ENCODE assay signal across 10 cellular contexts in the genomic region with DNA sequence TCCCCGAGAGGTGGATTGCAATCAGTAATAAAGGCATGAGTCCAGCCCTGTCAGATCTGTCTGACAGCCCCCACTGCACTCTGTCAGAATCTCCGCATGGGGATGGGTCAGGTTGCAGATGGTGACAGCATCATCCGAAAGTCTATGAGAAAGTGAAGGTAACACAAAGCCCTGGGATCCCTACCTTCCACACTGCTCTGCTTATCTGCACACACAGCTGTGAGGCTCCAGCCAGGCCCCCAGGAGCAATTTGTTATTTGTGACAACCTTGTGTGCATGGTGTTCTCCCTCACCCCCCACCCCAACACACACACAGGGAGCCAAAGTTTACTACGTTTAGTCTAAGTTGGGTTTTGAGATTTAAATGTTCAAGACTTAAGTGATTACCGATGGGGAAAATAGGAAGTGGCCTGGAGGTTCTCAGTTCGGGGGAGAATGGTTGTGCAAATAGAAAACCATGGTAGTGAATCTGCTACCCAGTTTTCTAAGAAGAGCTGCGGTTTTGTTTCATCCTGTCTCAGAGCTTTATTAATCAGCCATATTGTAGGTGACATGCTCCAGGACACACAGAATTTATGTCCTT.
DNase-seq lines count a peak whose midpoint lies in the region; ATAC-seq and TF ChIP-seq lines count a peak whose summit lies in the region.
"Had no signal": no experiment of that assay in that cellular context is flagged by ENCODE, and none has a peak within 500 bp of the region (broad histone marks: within the 10 kb centered on the region; RNA-seq: fewer than 3 reads in every experiment).

No MANE protein-coding gene starts in this region.

- no peaks in the 10 kb centered on the region for H3K9me3 ChIP-seq in OCI-LY7 (ENCODE audit: low read length)
- H3K9me3 ChIP-seq in neutrophil = no peaks in the 10 kb centered on the region

- H3K36me3 ChIP-seq in OCI-LY7 (ENCODE audit: insufficient read depth, low read length) (no peaks in the 10 kb centered on the region), neutrophil (no peaks in the 10 kb centered on the region)

- BruUV-seq in OCI-LY7 (replicated peaks; lab: Mats Ljungman, UMichigan) = no TSS peak

- intact Hi-C loops in activated CD4-positive, alpha-beta T cell treated with anti-CD3 and anti-CD28 coated beads for 36 hours (cut with DNase I, micrococcal nuclease) = loop anchor here (1.0 to 10.0 kb wide), 6 partner anchors 80 to 461 kb away; a partner anchor contains a TSS
- intact Hi-C loops in OCI-LY7 (cut with micrococcal nuclease; ENCODE audit: unreplicated experiment) = loop anchor here (5.0 to 10.0 kb wide), 4 partner anchors 101 to 459 kb away; a partner anchor contains a TSS

- peaks cover 15% of the 10 kb centered on the region for H3K4me1 ChIP-seq in OCI-LY7 (ENCODE audit: insufficient read depth, low read length, poor library complexity, severe bottlenecking)
- H3K4me1 ChIP-seq in neutrophil (ENCODE audit: control insufficient read depth in 1 of 2, insufficient read depth in 1 of 2, low read depth in 1 of 2, low read length in 1 of 2) = peaks cover 18 to 26% of the 10 kb centered on the region in 2 experiments

- no peaks in the 10 kb centered on the region for H3K9me2 ChIP-seq in OCI-LY7 (ENCODE audit: insufficient read depth, low read length)

- H3K36me3 Mint-ChIP-seq in activated CD4-positive, alpha-beta T cell treated with anti-CD3 and anti-CD28 coated beads for 36 hours (ENCODE audit: low read depth) = no peaks in the 10 kb centered on the region

- peaks cover 32% of the 10 kb centered on the region for H3K4me1 Mint-ChIP-seq in activated CD4-positive, alpha-beta T cell treated with anti-CD3 and anti-CD28 coated beads for 36 hours

- H3K79me2 ChIP-seq in OCI-LY7 (ENCODE audit: insufficient read depth, low read depth, low read length) = no peaks in the 10 kb centered on the region

- no peaks in the 10 kb centered on the region for H3K9me3 Mint-ChIP-seq in activated CD4-positive, alpha-beta T cell treated with anti-CD3 and anti-CD28 coated beads for 36 hours (ENCODE audit: low read depth)

- H3K4me3 ChIP-seq in OCI-LY7 (ENCODE audit: low read depth, low read length, poor library complexity, severe bottlenecking) (no peak overlapping the region), neutrophil (ENCODE audit: low read depth in 1 of 2, low read length in 1 of 2) (peak overlapping the region in 1 of 2 experiments; percentile 15)

- no peak overlapping the region for H3K4me3 Mint-ChIP-seq in activated CD4-positive, alpha-beta T cell treated with anti-CD3 and anti-CD28 coated beads for 36 hours

- no peaks in the 10 kb centered on the region for H3K27me3 ChIP-seq in neutrophil

- H3K27ac ChIP-seq in OCI-LY7 (ENCODE audit: low read depth, low read length, poor library complexity, severe bottlenecking) (no peak overlapping the region), neutrophil (peak overlapping the region; percentile 28)

- no peaks in the 10 kb centered on the region for H4K20me1 ChIP-seq in OCI-LY7 (ENCODE audit: insufficient read depth, low read length)

- POLR2A ChIA-PET in activated CD4-positive, alpha-beta T cell treated with anti-CD3 and anti-CD28 coated beads for 36 hours (lab: Charles Lee) = interaction anchor here (1.1 kb wide), 1 partner anchor 24 kb away, joined by 3 read pairs; no protein-coding TSS in a partner anchor
- POLR2A ChIA-PET in OCI-LY7 (lab: Charles Lee) = interaction anchor here (0.7 to 1.8 kb wide), 2 partner anchors 9 to 281 kb away, joined by 3 to 4 read pairs; no protein-coding TSS in a partner anchor

- H3K27ac Mint-ChIP-seq in activated CD4-positive, alpha-beta T cell treated with anti-CD3 and anti-CD28 coated beads for 36 hours = peak overlapping the region; percentile 65

- CTCF ChIA-PET in activated CD4-positive, alpha-beta T cell treated with anti-CD3 and anti-CD28 coated beads for 36 hours (lab: Charles Lee) = interaction anchor here (0.6 to 3.1 kb wide), 24 partner anchors 8 to 367 kb away, joined by 3 to 21 read pairs (median 6); no protein-coding TSS in a partner anchor
- CTCF ChIA-PET in OCI-LY7 (lab: Charles Lee; ENCODE audit: unreplicated experiment) = no interaction called here

- DNase-seq in activated CD4-positive, alpha-beta T cell treated with anti-CD3 and anti-CD28 coated beads for 36 hours = peak; percentile 44
- no peak for DNase-seq in activated CD4-positive, alpha-beta T cell treated with anti-CD3 and anti-CD28 coated beads for 4 hours
- DNase-seq in OCI-LY7 (ENCODE audit: low spot score) (peak; percentile 38), H4 (ENCODE audit: low spot score) (no peak), NCI-H2081 (lab: John Stamatoyannopoulos, UW) (no peak)
- DNase-seq in activated CD4-positive, CD25-positive, alpha-beta regulatory T cell (lab: John Stamatoyannopoulos, UW) = no peak
- DNase-seq: activated gamma-delta T cell, IMR-90 had no signal

- TF ChIP-seq CTCF in OCI-LY7 (conservative IDR thresholded peaks at IDR 0.05; ENCODE audit: low read length) (no peak), neutrophil (IDR thresholded peaks at IDR 0.05) (no peak)

- no peaks in the 10 kb centered on the region for H3K27me3 Mint-ChIP-seq in activated CD4-positive, alpha-beta T cell treated with anti-CD3 and anti-CD28 coated beads for 36 hours

- H2AFZ ChIP-seq in OCI-LY7 (ENCODE audit: low read length) = peak overlapping the region; percentile 35; the same call in 1 of the 2 replicates

- peak; percentile 72 for ATAC-seq in activated CD4-positive, alpha-beta T cell treated with anti-CD3 and anti-CD28 coated beads for 36 hours
- ATAC-seq in HG02763 (IDR thresholded peaks at IDR 0.05; ENCODE audit: unreplicated experiment) = peak; percentile 57

- peak overlapping the region; percentile 54 for H3K4me2 ChIP-seq in OCI-LY7 (ENCODE audit: low read length)

Comparison
In these comparisons a context has a peak if more than half of its experiments do, and no peak if none do; other contexts are left out.
1. DNase-seq: peak in activated CD4-positive, alpha-beta T cell treated with anti-CD3 and anti-CD28 coated beads for 36 hours (single experiment) and OCI-LY7 (single experiment); none in activated CD4-positive, alpha-beta T cell treated with anti-CD3 and anti-CD28 coated beads for 4 hours (0 of 2), H4 (single experiment), activated CD4-positive, CD25-positive, alpha-beta regulatory T cell (0 of 4) and NCI-H2081 (0 of 2).